19 cellular contexts compared by ENCODE assay signal in the genomic region with DNA sequence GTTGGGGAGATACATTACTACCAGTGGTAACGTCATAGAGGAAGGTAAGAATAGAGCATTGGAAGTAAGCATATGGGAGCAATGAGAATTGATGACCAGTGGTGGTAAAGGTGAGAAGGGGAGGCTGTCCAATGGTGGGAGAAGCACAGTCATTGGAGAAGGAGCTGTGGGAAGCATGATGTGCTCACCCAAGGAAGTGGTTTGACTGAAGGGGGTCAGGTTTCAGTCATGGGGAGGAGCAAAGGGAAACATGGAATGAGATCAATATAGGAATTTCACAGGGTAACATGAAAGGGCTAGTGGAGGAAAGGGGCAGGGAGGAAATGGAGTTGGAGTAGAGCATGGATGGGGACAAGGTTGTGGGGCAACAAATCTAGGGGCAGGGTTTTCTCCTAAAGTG.
"Had no signal": no experiment of that assay in that cellular context is flagged by ENCODE, and none has a peak within 500 bp of the region (broad histone marks: within the 10 kb centered on the region; RNA-seq: fewer than 3 reads in every experiment).

No MANE protein-coding gene starts in this region.

- H3K27ac ChIP-seq: left lung, ovary, testis had no signal

- H3K36me3 ChIP-seq: left lung, ovary had no signal

- H3K4me3 ChIP-seq: left lung, ovary, testis had no signal

- H3K36me3 Mint-ChIP-seq: activated CD8-positive, alpha-beta memory T cell treated with anti-CD3 and anti-CD28 coated beads, Interleukin-2, amount 10 ng/mL, durations not matched to agents 7 days and 5 days; activated naive CD4-positive, alpha-beta T cell treated with anti-CD3 and anti-CD28 coated beads, Interleukin-2, amount 50 U/mL, for 24 hours; memory B cell had no signal

- DNase-seq: activated CD4-positive, alpha-beta T cell treated with anti-CD3 and anti-CD28 coated beads for 1 hour; activated CD4-positive, alpha-beta T cell treated with anti-CD3 and anti-CD28 coated beads, Interleukin-2, amount 50 U/mL, for 48 hours; activated CD8-positive, alpha-beta memory T cell treated with anti-CD3 and anti-CD28 coated beads, Interleukin-2, amount 10 ng/mL, durations not matched to agents 7 days and 5 days; activated effector memory CD4-positive, alpha-beta T cell treated with Interleukin-2 at 50 U/mL for 16 hours; activated T-cell treated with anti-CD3 and anti-CD28 coated beads, Interleukin-2, amount 50 U/mL, for 24 hours; dermis blood vessel endothelial cell; erythroblast; hypothalamus; left lung; nephron progenitor cell; ovary; stimulated activated CD4-positive, alpha-beta T cell treated with anti-CD3 and anti-CD28 coated beads, Interleukin-15, amount 100 ng/mL, for 24 hours; stimulated activated CD4-positive, alpha-beta T cell treated with anti-CD3 and anti-CD28 coated beads, Interleukin-4, amount 100 ng/mL, for 24 hours; stimulated activated naive CD8-positive, alpha-beta T cell treated with anti-CD3 and anti-CD28 coated beads, Interleukin-15, amount 100 ng/mL, for 72 hours; T-helper 17 cell; testis had no signal

- H3K9me3 Mint-ChIP-seq: activated naive CD4-positive, alpha-beta T cell treated with anti-CD3 and anti-CD28 coated beads, Interleukin-2, amount 50 U/mL, for 24 hours; activated T-cell treated with anti-CD3 and anti-CD28 coated beads, Interleukin-2, amount 50 U/mL, for 24 hours; nephron progenitor cell; stimulated activated naive CD8-positive, alpha-beta T cell treated with anti-CD3 and anti-CD28 coated beads, Interleukin-15, amount 100 ng/mL, for 72 hours had no signal

- H3K9me3 ChIP-seq: left lung, ovary, testis had no signal

- H3K4me1 Mint-ChIP-seq: activated CD8-positive, alpha-beta memory T cell treated with anti-CD3 and anti-CD28 coated beads, Interleukin-2, amount 10 ng/mL, durations not matched to agents 7 days and 5 days; activated naive CD4-positive, alpha-beta T cell treated with anti-CD3 and anti-CD28 coated beads, Interleukin-2, amount 50 U/mL, for 24 hours; memory B cell; stimulated activated naive CD8-positive, alpha-beta T cell treated with anti-CD3 and anti-CD28 coated beads, Interleukin-15, amount 100 ng/mL, for 72 hours; T-helper 17 cell had no signal

- H3K27ac Mint-ChIP-seq: activated CD8-positive, alpha-beta memory T cell treated with anti-CD3 and anti-CD28 coated beads, Interleukin-2, amount 10 ng/mL, durations not matched to agents 7 days and 5 days; activated naive CD4-positive, alpha-beta T cell treated with anti-CD3 and anti-CD28 coated beads, Interleukin-2, amount 50 U/mL, for 24 hours; activated T-cell treated with anti-CD3 and anti-CD28 coated beads, Interleukin-2, amount 50 U/mL, for 24 hours; memory B cell; nephron progenitor cell; stimulated activated naive CD8-positive, alpha-beta T cell treated with anti-CD3 and anti-CD28 coated beads, Interleukin-15, amount 100 ng/mL, for 72 hours; T-helper 17 cell had no signal

- FAIRE-seq: TTC549 had no signal

- H3K4me3 Mint-ChIP-seq: activated CD8-positive, alpha-beta memory T cell treated with anti-CD3 and anti-CD28 coated beads, Interleukin-2, amount 10 ng/mL, durations not matched to agents 7 days and 5 days; activated naive CD4-positive, alpha-beta T cell treated with anti-CD3 and anti-CD28 coated beads, Interleukin-2, amount 50 U/mL, for 24 hours; activated T-cell treated with anti-CD3 and anti-CD28 coated beads, Interleukin-2, amount 50 U/mL, for 24 hours; memory B cell; nephron progenitor cell; stimulated activated naive CD8-positive, alpha-beta T cell treated with anti-CD3 and anti-CD28 coated beads, Interleukin-15, amount 100 ng/mL, for 72 hours; T-helper 17 cell had no signal

- H3K27me3 Mint-ChIP-seq: activated CD8-positive, alpha-beta memory T cell treated with anti-CD3 and anti-CD28 coated beads, Interleukin-2, amount 10 ng/mL, durations not matched to agents 7 days and 5 days; activated naive CD4-positive, alpha-beta T cell treated with anti-CD3 and anti-CD28 coated beads, Interleukin-2, amount 50 U/mL, for 24 hours; activated T-cell treated with anti-CD3 and anti-CD28 coated beads, Interleukin-2, amount 50 U/mL, for 24 hours; memory B cell had no signal

- ATAC-seq: activated CD8-positive, alpha-beta memory T cell treated with anti-CD3 and anti-CD28 coated beads, Interleukin-2, amount 10 ng/mL, durations not matched to agents 7 days and 5 days; left lung; stimulated activated naive CD8-positive, alpha-beta T cell treated with anti-CD3 and anti-CD28 coated beads, Interleukin-15, amount 100 ng/mL, for 72 hours; T-helper 17 cell had no signal

- H3K27me3 ChIP-seq: left lung, ovary, testis had no signal

- H3K4me1 ChIP-seq: left lung, testis had no signal
